ENCODE assay signal across 1 cellular context in genomic region chr5:159772698-159773061, GRCh38.
TF ChIP-seq lines count a peak whose summit lies in the region.

No MANE protein-coding gene starts in this region.

TF ChIP-seq in SK-N-SH treated with all-trans-retinoic acid at 6 μM for 48 hours, 23 proteins besides CTCF, POLR2A, EP300 and RAD21 (continued from another document):
- no peak for TF ChIP-seq ARNTL (CRISPR knock-in tag; IDR thresholded peaks at IDR 0.05; ENCODE audit: borderline replicate concordance, low read depth)
- no peak for TF ChIP-seq POU6F1 (CRISPR knock-in tag; IDR thresholded peaks at IDR 0.05; ENCODE audit: borderline replicate concordance, low read depth)
